13 cellular contexts compared by ENCODE assay signal in genomic region chr9:6777218-6777902, GRCh38. TPM values are rescaled to one million over a fixed set of nuclear protein-coding genes. Genes with fewer than 3 reads are reported as not detected.
DNase-seq lines count a peak whose midpoint lies in the region; ATAC-seq and TF ChIP-seq lines count a peak whose summit lies in the region.
"Had no signal": no experiment of that assay in that cellular context is flagged by ENCODE, and none has a peak within 500 bp of the region (broad histone marks: within the 10 kb centered on the region; RNA-seq: fewer than 3 reads in every experiment).

No MANE protein-coding gene starts in this region.

- no peak overlapping the region for H3K4me3 ChIP-seq in Caco-2 (ENCODE audit: low read depth, low read length)
- peak overlapping the region; percentile 10; the same call in 1 of the 2 replicates for H3K4me3 ChIP-seq in HUES48 (ENCODE audit: low read depth, low read length)

- DNase-seq in Caco-2 (no peak), iPS DF 19.7 (ENCODE audit: low read depth, low spot score) (peak; percentile 84), HuH-7 (ENCODE audit: low spot score) (no peak), NCI-H510A (lab: John Stamatoyannopoulos, UW) (no peak), NCI-H2029 treated with DMSO at 0.1 percent for 48 hours (lab: John Stamatoyannopoulos, UW) (no peak), D341Med (ENCODE audit: low spot score) (no peak)
- DNase-seq: NCI-H146, PC-3, T-helper 9 cell had no signal

- peaks cover 24% of the 10 kb centered on the region for H3K36me3 Mint-ChIP-seq in Caco-2 (ENCODE audit: insufficient read depth, unreplicated experiment)

- H3K36me3 ChIP-seq in Caco-2 (ENCODE audit: control insufficient read depth, insufficient read depth, low read length), result no peaks in the 10 kb centered on the region
- H3K36me3 ChIP-seq in HUES48 (ENCODE audit: control insufficient read depth, insufficient read depth, low read length), result no peaks in the 10 kb centered on the region

- 0 out of 2 replicates have a peak overlapping the region, but pooled peaks have one; percentile 16 for H3K9ac ChIP-seq in HUES48 (ENCODE audit: low read depth, low read length)

- no peaks in the 10 kb centered on the region for H3K27me3 ChIP-seq in Caco-2 (replicated peaks; ENCODE audit: control insufficient read depth, insufficient read depth, low read length)
- no peaks in the 10 kb centered on the region for H3K27me3 ChIP-seq in HUES48 (ENCODE audit: control insufficient read depth, insufficient read depth, low read length)

- no peaks in the 10 kb centered on the region for H3K27me3 Mint-ChIP-seq in Caco-2 (ENCODE audit: insufficient read depth, unreplicated experiment)

- CTCF ChIA-PET in Caco-2 (lab: Charles Lee), result no interaction called here

- H3K27ac ChIP-seq in HUES48 (ENCODE audit: low read depth, low read length), result peak overlapping the region; percentile 88
- H3K27ac ChIP-seq: epithelial cell of prostate had no signal

- H3K9me3 ChIP-seq in Caco-2, result no peaks in the 10 kb centered on the region
- H3K9me3 ChIP-seq in HUES48 (ENCODE audit: control insufficient read depth, insufficient read depth, low read length), result no peaks in the 10 kb centered on the region

- H3K9me3 Mint-ChIP-seq in Caco-2 (ENCODE audit: unreplicated experiment), result no peaks in the 10 kb centered on the region

- TF ChIP-seq CTCF in Caco-2 (IDR thresholded peaks at IDR 0.05; ENCODE audit: insufficient read depth in 1 of 2, low read depth in 1 of 2, low read length in 1 of 2, severe bottlenecking in 1 of 2, unreplicated experiment in 1 of 2), result no peak

- peaks cover under 1% of the 10 kb centered on the region for H3K4me1 Mint-ChIP-seq in Caco-2 (ENCODE audit: low read depth, unreplicated experiment)

- POLR2A ChIA-PET in Caco-2 (lab: Charles Lee), result no interaction called here

- peaks cover 47% of the 10 kb centered on the region for H3K4me1 ChIP-seq in Caco-2
- peaks cover 35% of the 10 kb centered on the region for H3K4me1 ChIP-seq in HUES48 (ENCODE audit: control insufficient read depth, insufficient read depth, low read length)

- H3K4me3 Mint-ChIP-seq in Caco-2 (ENCODE audit: unreplicated experiment), result no peak overlapping the region
- H3K4me3 Mint-ChIP-seq: CD14-positive monocyte had no signal

- H3K27ac Mint-ChIP-seq in Caco-2 (ENCODE audit: unreplicated experiment), result peak overlapping the region; percentile 42

- no TSS peak for BruUV-seq in Caco-2 (replicated peaks; lab: Mats Ljungman, UMichigan)

- intact Hi-C loops in Caco-2 (cut with micrococcal nuclease; ENCODE audit: unreplicated experiment), result no loop called here

- ATAC-seq in GM18519 (IDR thresholded peaks at IDR 0.05; ENCODE audit: low FRiP score, unreplicated experiment), result peak; percentile 62
- ATAC-seq: PC-3 had no signal

RNA-seq across cellular contexts. Expression of gene KDM4C, which starts 19.6 kb away (rescaled TPM):
- total RNA-seq in Caco-2 (2022), result 40.3 and 41.0 TPM in 2 replicates
